Comparison of ENCODE assay signal across 26 cellular contexts in genomic region chr9:14198049-14198448, GRCh38.
DNase-seq lines count a peak whose midpoint lies in the region; ATAC-seq, FAIRE-seq and TF ChIP-seq lines count a peak whose summit lies in the region.
"Had no signal": no experiment of that assay in that cellular context is flagged by ENCODE, and none has a peak within 500 bp of the region (broad histone marks: within the 10 kb centered on the region; RNA-seq: fewer than 3 reads in every experiment).

No MANE protein-coding gene starts in this region.

- in situ Hi-C loops in astrocyte of the spinal cord (cut with HindIII; ENCODE audit: low sequenced_read_pairs), result no loop called here

- H3K4me3 ChIP-seq in astrocyte of the spinal cord (ENCODE audit: low read depth, low read length), result no peak overlapping the region
- no peak overlapping the region for H3K4me3 ChIP-seq in muscle layer of colon (ENCODE audit: low read depth in 1 of 2, low read length in 2 of 2)
- no peak overlapping the region for H3K4me3 ChIP-seq in stomach smooth muscle (ENCODE audit: low read length in 2 of 2)
- H3K4me3 ChIP-seq: smooth muscle cell had no signal

- H3K27ac ChIP-seq in C4-2B (peak overlapping the region; percentile 62; the same call in 1 of the 2 replicates), muscle layer of colon (ENCODE audit: low read depth, low read length) (peak overlapping the region; percentile 47), stomach smooth muscle (ENCODE audit: low read length) (peak overlapping the region; percentile 20)
- H3K27ac ChIP-seq: parathyroid adenoma, WERI-Rb-1 had no signal

- no peak for FAIRE-seq in D721Med (lab: Jason Lieb, UNC)
- FAIRE-seq: bronchial epithelial cell, GM12891, kidney had no signal

- TF ChIP-seq CTCF in C4-2B (conservative IDR thresholded peaks at IDR 0.05), result no peak
- no peak for TF ChIP-seq CTCF in astrocyte of the spinal cord (IDR thresholded peaks at IDR 0.05; ENCODE audit: low read depth, low read length)
- TF ChIP-seq CTCF in D721Med (IDR thresholded peaks at IDR 0.05; ENCODE audit: insufficient read depth, missing control alignments), result no peak

- no peaks in the 10 kb centered on the region for H3K36me3 ChIP-seq in muscle layer of colon (ENCODE audit: insufficient read depth, low read length)
- no peaks in the 10 kb centered on the region for H3K36me3 ChIP-seq in stomach smooth muscle (ENCODE audit: control insufficient read depth in 2 of 2, insufficient read depth in 2 of 2, low read length in 2 of 2)
- H3K36me3 ChIP-seq: WERI-Rb-1 had no signal

- DNase-seq in astrocyte of the spinal cord (ENCODE audit: low read depth, low spot score) (peak; percentile 47), D721Med (ENCODE audit: insufficient read length, low spot score) (no peak), kidney tubule cell (ENCODE audit: low spot score) (no peak)
- DNase-seq: activated CD8-positive, alpha-beta memory T cell treated with anti-CD3 and anti-CD28 coated beads, Interleukin-2, amount 50 U/mL, for 4 hours; activated naive CD8-positive, alpha-beta T cell treated with anti-CD3 and anti-CD28 coated beads for 36 hours; DMS79 treated with DMSO at 0.1 percent for 48 hours; foreskin fibroblast; GOT3; kidney; natural killer cell; NCI-H187; NCI-H2227 treated with DMSO at 0.1 percent for 48 hours; NCI-H82; PC-3; stimulated activated CD4-positive, alpha-beta T cell treated with anti-CD3 and anti-CD28 coated beads, Interleukin-2, amount 100 ng/mL, for 48 hours; T-helper 2 cell; WERI-Rb-1 had no signal

- ATAC-seq in GM21526 (IDR thresholded peaks at IDR 0.05; ENCODE audit: low FRiP score, unreplicated experiment) (no peak), GM19351 (IDR thresholded peaks at IDR 0.05; ENCODE audit: unreplicated experiment) (no peak)
- ATAC-seq: natural killer cell, PC-3 had no signal

- peaks cover 63% of the 10 kb centered on the region for H3K4me1 ChIP-seq in muscle layer of colon (ENCODE audit: insufficient read depth, low read length)
- peaks cover 37% of the 10 kb centered on the region for H3K4me1 ChIP-seq in stomach smooth muscle (ENCODE audit: control insufficient read depth, insufficient read depth, low read length)
- H3K4me1 ChIP-seq: parathyroid adenoma had no signal

- H3K9ac ChIP-seq in muscle layer of colon (ENCODE audit: low read length) (no peak overlapping the region), stomach smooth muscle (ENCODE audit: low read length in 2 of 2) (no peak overlapping the region)
- H3K9ac ChIP-seq: parathyroid adenoma had no signal

- no peaks in the 10 kb centered on the region for H3K27me3 ChIP-seq in muscle layer of colon (ENCODE audit: control insufficient read depth in 1 of 2, insufficient read depth in 2 of 2, low read length in 2 of 2)
- H3K27me3 ChIP-seq in stomach smooth muscle (ENCODE audit: control insufficient read depth in 1 of 2, insufficient read depth in 2 of 2, low read length in 2 of 2), result no peaks in the 10 kb centered on the region

- no peaks in the 10 kb centered on the region for H3K9me3 ChIP-seq in muscle layer of colon (ENCODE audit: low read length)
- no peaks in the 10 kb centered on the region for H3K9me3 ChIP-seq in stomach smooth muscle (ENCODE audit: control insufficient read depth in 2 of 2, low read length in 2 of 2)
